ENCODE assay signal across 9 cellular contexts in genomic region chr18:47110875-47111274, GRCh38.
"Had no signal": no experiment of that assay in that cellular context is flagged by ENCODE, and none has a peak within 500 bp of the region (broad histone marks: within the 10 kb centered on the region; RNA-seq: fewer than 3 reads in every experiment).

No MANE protein-coding gene starts in this region.

- H3K9me3 ChIP-seq: HAP-1 had no signal

- FAIRE-seq: HepG2 had no signal

- H3K4me3 ChIP-seq: GM23248, HAP-1 had no signal

- H3K27ac ChIP-seq: GM23248, HL-60 had no signal

- DNase-seq: GM23248, GOT3, H7, HFFc6, KBM-7 had no signal

- ATAC-seq: HCT116, HepG2 had no signal
